ENCODE assay signal across 8 cellular contexts in genomic region chr15:77507151-77507847, GRCh38.
A peak's percentile ranks its signal among the peaks of the same experiment; 100 is the strongest.
DNase-seq lines count a peak whose midpoint lies in the region; ATAC-seq and TF ChIP-seq lines count a peak whose summit lies in the region.

No MANE protein-coding gene starts in this region.

- H3K27ac Mint-ChIP-seq in CD8-positive, alpha-beta memory T cell = peak overlapping the region in 1 of 8 donors; percentile 52

- in situ Hi-C loops in GM23248 (cut with MboI) (no loop called here), gastrocnemius medialis (cut with MboI; ENCODE audit: low sequenced_read_pairs in 4 of 4) (no loop called here)

- H3K9ac ChIP-seq in GM23248 = no peak overlapping the region

- H3K4me1 Mint-ChIP-seq in CD8-positive, alpha-beta memory T cell = peaks cover 0 to 4% (median 0%) of the 10 kb centered on the region in 3 donors

- H3K27me3 ChIP-seq in GM23248 (replicated peaks; ENCODE audit: insufficient read depth) (no peaks in the 10 kb centered on the region), right atrium auricular region (no peaks in the 10 kb centered on the region), gastrocnemius medialis (no peaks in the 10 kb centered on the region)
- no peaks in the 10 kb centered on the region for H3K27me3 ChIP-seq in CD8-positive, alpha-beta memory T cell (ENCODE audit: insufficient read depth, low read length, poor library complexity, severe bottlenecking)

- H3K27ac ChIP-seq in GM23248 (no peak overlapping the region), VCaP (peak overlapping the region; percentile 24; the same call in 1 of the 2 replicates), right atrium auricular region (peak overlapping the region; percentile 87 to 91), gastrocnemius medialis (peak overlapping the region; percentile 76 to 87 (median 78))
- no peak overlapping the region for H3K27ac ChIP-seq in CD8-positive, alpha-beta memory T cell (ENCODE audit: low read depth, low read length)

- H3K4me1 ChIP-seq in GM23248 (ENCODE audit: insufficient read depth) (peaks cover 14% of the 10 kb centered on the region; the same call in 1 of the 2 replicates), right atrium auricular region (peaks cover 0 to 69% of the 10 kb centered on the region in 2 donors), gastrocnemius medialis (peaks cover 69 to 73% of the 10 kb centered on the region in 2 donors)
- H3K4me1 ChIP-seq in CD8-positive, alpha-beta memory T cell (ENCODE audit: insufficient read depth, low read length) = no peaks in the 10 kb centered on the region

- peaks cover 1 to 6% (median 6%) of the 10 kb centered on the region in 3 donors for H3K36me3 Mint-ChIP-seq in CD8-positive, alpha-beta memory T cell

- H3K79me2 ChIP-seq in GM23248 (ENCODE audit: insufficient read depth) = no peaks in the 10 kb centered on the region

- TF ChIP-seq CTCF in VCaP (conservative IDR thresholded peaks at IDR 0.05) = no peak
- no peak for TF ChIP-seq CTCF in right atrium auricular region (IDR thresholded peaks at IDR 0.05)
- TF ChIP-seq CTCF in gastrocnemius medialis (IDR thresholded peaks at IDR 0.05 in 4 of 5, conservative IDR thresholded peaks at IDR 0.05 in 1 of 5) = no peak

- H3K4me3 ChIP-seq in GM23248 (no peak overlapping the region), right atrium auricular region (peak overlapping the region in 1 of 2 donors; percentile 19), gastrocnemius medialis (peak overlapping the region in 3 of 4 donors; percentile 13 to 23 (median 14))
- H3K4me3 ChIP-seq in CD8-positive, alpha-beta memory T cell (ENCODE audit: low read length) = no peak overlapping the region

- no peaks in the 10 kb centered on the region for H3F3A ChIP-seq in GM23248 (ENCODE audit: insufficient read depth)

- no peaks in the 10 kb centered on the region for H4K20me1 ChIP-seq in GM23248 (ENCODE audit: insufficient read depth)

- H2AFZ ChIP-seq in GM23248 = no peak overlapping the region

- H3K4me2 ChIP-seq in GM23248 (ENCODE audit: unreplicated experiment) = no peak overlapping the region

- DNase-seq in GM23248 = peak; percentile 32
- no peak for DNase-seq in right atrium auricular region (ENCODE audit: low spot score)
- peak in 1 of 2 donors; percentile 61 for DNase-seq in gastrocnemius medialis
- DNase-seq in CD8-positive, alpha-beta memory T cell = no peak
- DNase-seq in activated CD4-positive, CD25-positive, alpha-beta regulatory T cell (lab: John Stamatoyannopoulos, UW) = no peak

- ATAC-seq in gastrocnemius medialis (peak; percentile 21 to 28), GM18511 (IDR thresholded peaks at IDR 0.05; ENCODE audit: unreplicated experiment) (no peak), GM21423 (IDR thresholded peaks at IDR 0.05; ENCODE audit: unreplicated experiment) (no peak)

- H3K9me3 ChIP-seq in GM23248 (ENCODE audit: low read depth) (no peaks in the 10 kb centered on the region), right atrium auricular region (no peaks in the 10 kb centered on the region), gastrocnemius medialis (no peaks in the 10 kb centered on the region)
- H3K9me3 ChIP-seq in CD8-positive, alpha-beta memory T cell (ENCODE audit: low read length) = peaks cover 4% of the 10 kb centered on the region

- POLR2A ChIA-PET in CD8-positive, alpha-beta memory T cell (lab: Charles Lee) = no interaction called here

- TF ChIP-seq POLR2A in gastrocnemius medialis (IDR thresholded peaks at IDR 0.05) = no peak

- H3K9me3 Mint-ChIP-seq in CD8-positive, alpha-beta memory T cell = peaks cover 0 to 6% (median 0%) of the 10 kb centered on the region in 5 donors

- no peaks in the 10 kb centered on the region for H3K36me3 ChIP-seq in GM23248 (ENCODE audit: low read depth)
- no peaks in the 10 kb centered on the region for H3K36me3 ChIP-seq in right atrium auricular region
- no peaks in the 10 kb centered on the region for H3K36me3 ChIP-seq in gastrocnemius medialis
- H3K36me3 ChIP-seq in CD8-positive, alpha-beta memory T cell (ENCODE audit: insufficient read depth, low read length) = no peaks in the 10 kb centered on the region

- no peak overlapping the region for H3K4me3 Mint-ChIP-seq in CD8-positive, alpha-beta memory T cell

- peaks cover 0 to 1% of the 10 kb centered on the region in 2 donors for H3K27me3 Mint-ChIP-seq in CD8-positive, alpha-beta memory T cell

- WGBS in GM23248 (ENCODE audit: low coverage in 1 of 2, low lambda C conversion rate in 2 of 2, missing lambda C conversion rate in 2 of 2), 2 experiments = 52 to 57% methylated on average over 8 of the region's 8 CpGs

- intact Hi-C loops in gastrocnemius medialis (cut with DNase I; ENCODE audit: low total_unique reads) = no loop called here

- H3K9me2 ChIP-seq in GM23248 (ENCODE audit: insufficient read depth) = no peaks in the 10 kb centered on the region; the same call in 1 of the 2 replicates

- CTCF ChIA-PET in CD8-positive, alpha-beta memory T cell (lab: Charles Lee) = interaction anchor here (1.7 kb wide), 1 partner anchor 10 kb away, joined by 4 read pairs; no protein-coding TSS in a partner anchor

Comparison
In these comparisons a context has a peak if more than half of its experiments do, and no peak if none do; other contexts are left out.
1. H3K27ac ChIP-seq: peak in VCaP (single experiment), right atrium auricular region (2 of 2) and gastrocnemius medialis (4 of 4); none in GM23248 (single experiment) and CD8-positive, alpha-beta memory T cell (single experiment).
2. H3K4me3 ChIP-seq: peak in gastrocnemius medialis (3 of 4); none in GM23248 (single experiment) and CD8-positive, alpha-beta memory T cell (single experiment).
3. ATAC-seq: peak in gastrocnemius medialis (2 of 2); none in GM18511 (single experiment) and GM21423 (single experiment).